1 cellular context compared by ENCODE assay signal in genomic region chr2:28327963-28328922, GRCh38.
TF ChIP-seq lines count a peak whose summit lies in the region.

No MANE protein-coding gene starts in this region.

TF ChIP-seq in K562, 482 proteins besides CTCF, POLR2A, EP300 and RAD21 (continued from another document):
- peak; percentile 58 for TF ChIP-seq MGA (IDR thresholded peaks at IDR 0.05)
- TF ChIP-seq ZNF311 (CRISPR knock-in tag; IDR thresholded peaks at IDR 0.05): no peak
- no peak for TF ChIP-seq JUNB (CRISPR knock-in tag; conservative IDR thresholded peaks at IDR 0.05)
- TF ChIP-seq PCBP2 (IDR thresholded peaks at IDR 0.05; ENCODE audit: low read depth, low read length, poor library complexity, severe bottlenecking): no peak
- no peak for TF ChIP-seq NR2C1 (IDR thresholded peaks at IDR 0.05)
- 0 out of 2 replicates have a peak, but pooled peaks have one; percentile 13 for TF ChIP-seq NR2C1 (tag; IDR thresholded peaks at IDR 0.05)
- TF ChIP-seq ZBTB9 (CRISPR knock-in tag; IDR thresholded peaks at IDR 0.05): no peak
- no peak for TF ChIP-seq TSC22D4 (tag; IDR thresholded peaks at IDR 0.05)
- TF ChIP-seq ZC3H8 (IDR thresholded peaks at IDR 0.05): no peak
